Comparison of ENCODE assay signal across 28 cellular contexts in the genomic region with DNA sequence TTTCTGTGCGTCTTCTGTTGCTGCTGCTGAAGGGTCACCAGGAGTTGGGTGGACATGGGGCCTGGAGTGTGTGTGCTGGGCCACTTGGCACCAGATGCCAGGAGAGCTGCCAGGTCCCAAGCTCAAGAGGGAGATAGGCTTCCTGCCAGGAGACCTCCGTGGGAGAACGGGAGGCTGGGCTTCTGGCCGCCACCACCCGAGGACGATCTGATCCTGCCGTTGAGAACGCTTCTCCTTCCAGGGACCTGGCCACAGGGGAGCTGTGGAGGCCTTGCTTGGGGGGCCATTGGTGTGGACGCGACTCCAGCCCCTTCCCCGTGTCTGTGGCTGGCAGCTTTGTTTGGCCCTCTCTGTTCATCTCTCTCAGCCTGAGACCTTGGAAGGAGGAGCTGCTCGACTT. TPM values are rescaled to one million over a fixed set of nuclear protein-coding genes. Genes with fewer than 3 reads are reported as not detected.
DNase-seq lines count a peak whose midpoint lies in the region; ATAC-seq, FAIRE-seq and TF ChIP-seq lines count a peak whose summit lies in the region.
"Had no signal": no experiment of that assay in that cellular context is flagged by ENCODE, and none has a peak within 500 bp of the region (broad histone marks: within the 10 kb centered on the region; RNA-seq: fewer than 3 reads in every experiment).

No MANE protein-coding gene starts in this region.

- no peaks in the 10 kb centered on the region for H3K36me3 Mint-ChIP-seq in activated T-cell treated with anti-CD3 and anti-CD28 coated beads, Interleukin-2, amount 50 U/mL, for 4 hours (ENCODE audit: insufficient read depth)
- no peaks in the 10 kb centered on the region for H3K36me3 Mint-ChIP-seq in activated T-cell treated with anti-CD3 and anti-CD28 coated beads, Interleukin-2, amount 50 U/mL, for 24 hours (ENCODE audit: low read depth)
- H3K36me3 Mint-ChIP-seq in T-cell = peaks cover 2% of the 10 kb centered on the region
- H3K36me3 Mint-ChIP-seq in type B pancreatic cell = no peaks in the 10 kb centered on the region
- H3K36me3 Mint-ChIP-seq: mesothelial cell of epicardium; naive thymus-derived CD8-positive, alpha-beta T cell had no signal

- no peak for DNase-seq in activated T-cell treated with anti-CD3 and anti-CD28 coated beads, Interleukin-2, amount 50 U/mL, for 4 hours
- no peak for DNase-seq in activated T-cell treated with anti-CD3 and anti-CD28 coated beads, Interleukin-2, amount 50 U/mL, for 24 hours
- DNase-seq in T-cell (no peak), kidney (peak; percentile 62), type B pancreatic cell (ENCODE audit: extremely low spot score, unreplicated experiment) (no peak), caudate nucleus (lab: John Stamatoyannopoulos, UW) (no peak), GM03348 (ENCODE audit: low spot score) (no peak)
- DNase-seq: activated B cell treated with CpG ODN at 0.5 μM for 24 hours; brain microvascular endothelial cell; DND-41; foreskin keratinocyte; NCI-H187 treated with DMSO at 0.1 percent for 48 hours; NCI-H774; stimulated activated CD8-positive, alpha-beta memory T cell treated with anti-CD3 and anti-CD28 coated beads, Interleukin-4, amount 100 ng/mL, for 48 hours; T1000 had no signal

- H3K27ac ChIP-seq in kidney (ENCODE audit: low read depth in 2 of 2, low read length in 2 of 2) (no peak overlapping the region), caudate nucleus (ENCODE audit: low read depth, low read length) (no peak overlapping the region)
- H3K27ac ChIP-seq: brain microvascular endothelial cell, coronary artery, foreskin keratinocyte, hepatocyte, psoas muscle, upper lobe of left lung had no signal

- peaks cover 0 to 3% of the 10 kb centered on the region in 2 donors for H3K4me1 ChIP-seq in kidney (ENCODE audit: control insufficient read depth in 1 of 2, insufficient read depth in 1 of 2, low read depth in 1 of 2, low read length in 2 of 2)
- H3K4me1 ChIP-seq: foreskin keratinocyte, psoas muscle had no signal

- no peak overlapping the region for H3K27ac Mint-ChIP-seq in activated T-cell treated with anti-CD3 and anti-CD28 coated beads, Interleukin-2, amount 50 U/mL, for 24 hours
- H3K27ac Mint-ChIP-seq in T-cell (peak overlapping the region in 1 of 2 donors; percentile 75), type B pancreatic cell (no peak overlapping the region)
- H3K27ac Mint-ChIP-seq: activated B cell treated with CpG ODN at 0.5 μM for 24 hours; activated T-helper 17 cell treated with anti-CD3 and anti-CD28 coated beads, Interleukin-2, amount 50 U/mL, for 72 hours; mesothelial cell of epicardium had no signal

- CTCF ChIA-PET in T-cell (lab: Charles Lee) = no interaction called here

- peaks cover 27% of the 10 kb centered on the region for H3K27me3 Mint-ChIP-seq in activated T-cell treated with anti-CD3 and anti-CD28 coated beads, Interleukin-2, amount 50 U/mL, for 4 hours (ENCODE audit: low read depth)
- peaks cover 27% of the 10 kb centered on the region for H3K27me3 Mint-ChIP-seq in activated T-cell treated with anti-CD3 and anti-CD28 coated beads, Interleukin-2, amount 50 U/mL, for 24 hours
- H3K27me3 Mint-ChIP-seq in T-cell (peaks cover 25 to 26% of the 10 kb centered on the region in 2 donors), type B pancreatic cell (peaks cover 33% of the 10 kb centered on the region)

- peak overlapping the region; percentile 26 for H3K4me3 Mint-ChIP-seq in activated T-cell treated with anti-CD3 and anti-CD28 coated beads, Interleukin-2, amount 50 U/mL, for 4 hours
- H3K4me3 Mint-ChIP-seq in activated T-cell treated with anti-CD3 and anti-CD28 coated beads, Interleukin-2, amount 50 U/mL, for 24 hours = no peak overlapping the region
- H3K4me3 Mint-ChIP-seq in T-cell = peak overlapping the region in 2 of 3 donors; percentile 24 to 49
- H3K4me3 Mint-ChIP-seq in type B pancreatic cell = peak overlapping the region; percentile 81

- TF ChIP-seq CTCF in kidney (IDR thresholded peaks at IDR 0.05; ENCODE audit: borderline replicate concordance, extremely low read depth, insufficient read depth) = no peak
- no peak for TF ChIP-seq CTCF in type B pancreatic cell (conservative IDR thresholded peaks at IDR 0.05)

- ATAC-seq in activated T-cell treated with anti-CD3 and anti-CD28 coated beads, Interleukin-2, amount 50 U/mL, for 4 hours = no peak
- no peak for ATAC-seq in T-cell (replicated peaks in 1 of 4)
- ATAC-seq in GM19324 (IDR thresholded peaks at IDR 0.05; ENCODE audit: low FRiP score, unreplicated experiment) = no peak
- ATAC-seq: activated T-helper 17 cell treated with anti-CD3 and anti-CD28 coated beads, Interleukin-2, amount 50 U/mL, for 72 hours; esophagus mucosa; foreskin keratinocyte; HCT116; naive thymus-derived CD8-positive, alpha-beta T cell; psoas muscle; Right ventricle myocardium inferior had no signal

- no peak overlapping the region for H3K4me3 ChIP-seq in kidney (ENCODE audit: low read length in 2 of 2)
- H3K4me3 ChIP-seq: coronary artery, hepatocyte, psoas muscle, upper lobe of left lung had no signal

- intact Hi-C loops in kidney (cut with DNase I) = no loop called here

- H3K4me1 Mint-ChIP-seq in activated T-cell treated with anti-CD3 and anti-CD28 coated beads, Interleukin-2, amount 50 U/mL, for 4 hours (ENCODE audit: low read depth) = peaks cover 9% of the 10 kb centered on the region
- peaks cover 4% of the 10 kb centered on the region for H3K4me1 Mint-ChIP-seq in activated T-cell treated with anti-CD3 and anti-CD28 coated beads, Interleukin-2, amount 50 U/mL, for 24 hours (ENCODE audit: low read depth)
- H3K4me1 Mint-ChIP-seq in T-cell = peaks cover 7 to 14% (median 9%) of the 10 kb centered on the region in 3 donors
- peaks cover 6% of the 10 kb centered on the region for H3K4me1 Mint-ChIP-seq in type B pancreatic cell (ENCODE audit: unreplicated experiment)
- H3K4me1 Mint-ChIP-seq: activated T-helper 17 cell treated with anti-CD3 and anti-CD28 coated beads, Interleukin-2, amount 50 U/mL, for 72 hours had no signal

- H3K9me3 Mint-ChIP-seq in activated T-cell treated with anti-CD3 and anti-CD28 coated beads, Interleukin-2, amount 50 U/mL, for 4 hours = no peaks in the 10 kb centered on the region
- H3K9me3 Mint-ChIP-seq in activated T-cell treated with anti-CD3 and anti-CD28 coated beads, Interleukin-2, amount 50 U/mL, for 24 hours = no peaks in the 10 kb centered on the region
- H3K9me3 Mint-ChIP-seq in T-cell = no peaks in the 10 kb centered on the region
- H3K9me3 Mint-ChIP-seq in type B pancreatic cell = no peaks in the 10 kb centered on the region
- H3K9me3 Mint-ChIP-seq: activated B cell treated with CpG ODN at 0.5 μM for 24 hours; activated T-helper 17 cell treated with anti-CD3 and anti-CD28 coated beads, Interleukin-2, amount 50 U/mL, for 72 hours; mesothelial cell of epicardium; naive thymus-derived CD8-positive, alpha-beta T cell had no signal

- H3K9me3 ChIP-seq in kidney (ENCODE audit: control insufficient read depth in 1 of 2, low read length in 2 of 2) = no peaks in the 10 kb centered on the region
- H3K9me3 ChIP-seq: psoas muscle, upper lobe of left lung had no signal

- no peak overlapping the region for H3K9ac ChIP-seq in kidney (ENCODE audit: low read length in 2 of 2)

- POLR2A ChIA-PET in T-cell (lab: Charles Lee) = interaction anchor here in 1 of 2 donors (0.6 kb wide), 1 partner anchor 582 kb away, joined by 3 read pairs; no protein-coding TSS in a partner anchor

- no peaks in the 10 kb centered on the region for H3K36me3 ChIP-seq in kidney (ENCODE audit: control insufficient read depth in 1 of 2, insufficient read depth in 2 of 2, low read length in 2 of 2)
- H3K36me3 ChIP-seq: brain microvascular endothelial cell, upper lobe of left lung had no signal

- FAIRE-seq in kidney (lab: Jason Lieb, UNC) = no peak
- FAIRE-seq: GM12892 had no signal

RNA-seq across cellular contexts. Expression of a gene that starts 2.4 kb away (rescaled TPM):
- total RNA-seq in activated T-cell treated with anti-CD3 and anti-CD28 coated beads, Interleukin-2, amount 50 U/mL, for 4 hours = under 1 TPM; 0.53 to 0.94 (median 0.76) TPM
- 1 to 10 TPM in 2 of 5 donors, under 1 TPM in 3; 0.54 to 1.5 (median 0.95) TPM for total RNA-seq in T-cell
- 1.2 TPM for total RNA-seq in kidney
- polyA plus RNA-seq in kidney (ENCODE audit: insufficient read depth, low read depth, low replicate concordance) = 0.43 TPM
- total RNA-seq in type B pancreatic cell (ENCODE audit: low replicate concordance) = 8.6 and 13.8 TPM in 2 replicates
- polyA plus RNA-seq: liver; naive thymus-derived CD8-positive, alpha-beta T cell had no signal
